Comparison of ENCODE assay signal across 15 cellular contexts in genomic region chr20:57441510-57442154, GRCh38. TPM values are rescaled to one million over a fixed set of nuclear protein-coding genes. Genes with fewer than 3 reads are reported as not detected.
A peak's percentile ranks its signal among the peaks of the same experiment; 100 is the strongest.
DNase-seq lines count a peak whose midpoint lies in the region; ATAC-seq, FAIRE-seq and TF ChIP-seq lines count a peak whose summit lies in the region.
"Had no signal": no experiment of that assay in that cellular context is flagged by ENCODE, and none has a peak within 500 bp of the region (broad histone marks: within the 10 kb centered on the region; RNA-seq: fewer than 3 reads in every experiment).

No MANE protein-coding gene starts in this region.

- peak overlapping the region; percentile 70; the same call in 1 of the 2 replicates for H3K27ac ChIP-seq in HUES6 (ENCODE audit: low read depth, low read length)
- H3K27ac ChIP-seq in H1 (ENCODE audit: low read depth, low read length): no peak overlapping the region
- H3K27ac ChIP-seq in stomach smooth muscle (ENCODE audit: low read length): peak overlapping the region; percentile 99

- no peak for FAIRE-seq in H1 (lab: Jason Lieb, UNC)
- FAIRE-seq: GM12891, small intestine had no signal

- no peak for TF ChIP-seq EP300 in H1 (IDR thresholded peaks at IDR 0.05; ENCODE audit: borderline replicate concordance in 1 of 2, low read depth in 2 of 2, low read length in 2 of 2)

- H3K27me3 ChIP-seq in HUES6 (ENCODE audit: control insufficient read depth, insufficient read depth, low read length) (no peaks in the 10 kb centered on the region), H1 (replicated peaks in 1 of 4; ENCODE audit: control insufficient read depth in 3 of 4, extremely low read depth in 1 of 4, insufficient read depth in 3 of 4, low read length in 3 of 4) (0 out of 7 replicates have a peak, but pooled peaks cover 0 to 3% (median 0%) of the 10 kb centered on the region in 4 experiments), stomach smooth muscle (ENCODE audit: control insufficient read depth in 1 of 2, insufficient read depth in 2 of 2, low read length in 2 of 2) (no peaks in the 10 kb centered on the region)
- H3K27me3 ChIP-seq: BE2C had no signal

- peaks cover 5% of the 10 kb centered on the region; the same call in 1 of the 2 replicates for H3K9me3 ChIP-seq in HUES6 (ENCODE audit: control insufficient read depth, insufficient read depth, low read depth, low read length)
- no peaks in the 10 kb centered on the region for H3K9me3 ChIP-seq in H1 (ENCODE audit: insufficient read depth in 2 of 2, low read depth in 1 of 2, low read length in 1 of 2)
- H3K9me3 ChIP-seq in stomach smooth muscle (ENCODE audit: control insufficient read depth in 2 of 2, low read length in 2 of 2): peaks cover 7 to 15% of the 10 kb centered on the region in 2 donors

- ATAC-seq in stimulated activated effector memory CD8-positive, alpha-beta T cell treated with anti-CD3 and anti-CD28 coated beads, Interleukin-12 subunit alpha, Interleukin-12 subunit beta, amount 100 ng/mL, for 72 hours: no peak
- no peak for ATAC-seq in natural killer cell
- ATAC-seq: activated CD8-positive, alpha-beta memory T cell treated with anti-CD3 and anti-CD28 coated beads, Interleukin-2, amount 10 ng/mL, durations not matched to agents 7 days and 5 days; activated naive CD8-positive, alpha-beta T cell treated with anti-CD3 and anti-CD28 coated beads, Interleukin-2, amount 50 U/mL, for 24 hours had no signal

- H2BK15ac ChIP-seq in H1 (ENCODE audit: low read length): no peak overlapping the region

- DNase-seq in H1 (ENCODE audit: low read depth in 1 of 2, low spot score in 2 of 2) (no peak), mesothelial cell of epicardium (ENCODE audit: low spot score in 2 of 2, unreplicated experiment in 2 of 2) (no peak), AG20443 (ENCODE audit: low spot score) (no peak), HK-2 (ENCODE audit: unreplicated experiment) (no peak), natural killer cell (no peak)
- DNase-seq in stimulated activated effector memory CD8-positive, alpha-beta T cell treated with anti-CD3 and anti-CD28 coated beads, Interleukin-12 subunit alpha, Interleukin-12 subunit beta, amount 100 ng/mL, for 72 hours (ENCODE audit: low spot score in 2 of 2): no peak
- DNase-seq: activated CD8-positive, alpha-beta memory T cell treated with anti-CD3 and anti-CD28 coated beads, Interleukin-2, amount 10 ng/mL, durations not matched to agents 7 days and 5 days; activated naive CD8-positive, alpha-beta T cell treated with anti-CD3 and anti-CD28 coated beads, Interleukin-2, amount 50 U/mL, for 24 hours; DMS79; effector CD4-positive, alpha-beta T cell; small intestine had no signal

- H4K8ac ChIP-seq in H1 (ENCODE audit: extremely low read depth, insufficient read depth, low read length): peak overlapping the region; percentile 51; the same call in 1 of the 2 replicates

- H3K23me2 ChIP-seq in H1 (ENCODE audit: low read depth, low read length): no peaks in the 10 kb centered on the region

- no peak overlapping the region for H3K4me2 ChIP-seq in H1 (ENCODE audit: insufficient read depth in 1 of 2, low read depth in 2 of 2, low read length in 2 of 2)

- H4K5ac ChIP-seq in H1 (ENCODE audit: insufficient read length, low read depth, low read length): no peak overlapping the region

- H3K9ac ChIP-seq in HUES6 (ENCODE audit: low read length) (peak overlapping the region; percentile 61), H1 (replicated peaks in 1 of 4; ENCODE audit: extremely low read depth in 1 of 4, low read depth in 3 of 4, low read length in 3 of 4) (no peak overlapping the region), stomach smooth muscle (ENCODE audit: low read length in 2 of 2) (peak overlapping the region; percentile 71 to 76)

- TF ChIP-seq CTCF in H1 (IDR thresholded peaks at IDR 0.05; ENCODE audit: control extremely low read depth in 1 of 3, insufficient read depth in 1 of 3, low read depth in 1 of 3, low read length in 3 of 3): no peak
- TF ChIP-seq CTCF in mesothelial cell of epicardium (IDR thresholded peaks at IDR 0.05; ENCODE audit: unreplicated experiment): no peak
- no peak for TF ChIP-seq CTCF in natural killer cell (IDR thresholded peaks at IDR 0.05)

- H2BK120ac ChIP-seq in H1 (replicated peaks; ENCODE audit: low read depth, low read length): no peak overlapping the region

- H3K9me3 Mint-ChIP-seq in mesothelial cell of epicardium (peaks cover 6% of the 10 kb centered on the region), natural killer cell (no peaks in the 10 kb centered on the region)
- H3K9me3 Mint-ChIP-seq in stimulated activated effector memory CD8-positive, alpha-beta T cell treated with anti-CD3 and anti-CD28 coated beads, Interleukin-12 subunit alpha, Interleukin-12 subunit beta, amount 100 ng/mL, for 72 hours: no peaks in the 10 kb centered on the region
- H3K9me3 Mint-ChIP-seq: activated naive CD8-positive, alpha-beta T cell treated with anti-CD3 and anti-CD28 coated beads, Interleukin-2, amount 50 U/mL, for 24 hours had no signal

- H3K23ac ChIP-seq in H1 (ENCODE audit: insufficient read length): no peak overlapping the region

- 90% methylated on average over 15 of the region's 16 CpGs; no CpG with 5 or more reads in 1 of the 2 experiments for WGBS in H1 (ENCODE audit: extremely low coverage in 1 of 2, insufficient coverage in 1 of 2, insufficient read length in 1 of 2, insufficient replicate concordance in 2 of 2, low coverage in 1 of 2, low lambda C conversion rate in 2 of 2, missing lambda C conversion rate in 1 of 2), 2 experiments

- H3K4ac ChIP-seq in H1 (replicated peaks; ENCODE audit: insufficient read length, low read depth, low read length): no peak overlapping the region

- TF ChIP-seq POLR2A in H1 (IDR thresholded peaks at IDR 0.05; ENCODE audit: control extremely low read depth in 1 of 2, low read depth in 2 of 2, low read length in 2 of 2): no peak

- peaks cover 6% of the 10 kb centered on the region for H3K4me1 Mint-ChIP-seq in mesothelial cell of epicardium
- peaks cover 11% of the 10 kb centered on the region for H3K4me1 Mint-ChIP-seq in stimulated activated effector memory CD8-positive, alpha-beta T cell treated with anti-CD3 and anti-CD28 coated beads, Interleukin-12 subunit alpha, Interleukin-12 subunit beta, amount 100 ng/mL, for 72 hours
- H3K4me1 Mint-ChIP-seq in natural killer cell: peaks cover 0 to 10% of the 10 kb centered on the region in 2 donors
- H3K4me1 Mint-ChIP-seq: activated CD8-positive, alpha-beta memory T cell treated with anti-CD3 and anti-CD28 coated beads, Interleukin-2, amount 10 ng/mL, durations not matched to agents 7 days and 5 days had no signal

- no peak overlapping the region for H3K4me3 Mint-ChIP-seq in mesothelial cell of epicardium
- no peak overlapping the region for H3K4me3 Mint-ChIP-seq in stimulated activated effector memory CD8-positive, alpha-beta T cell treated with anti-CD3 and anti-CD28 coated beads, Interleukin-12 subunit alpha, Interleukin-12 subunit beta, amount 100 ng/mL, for 72 hours
- no peak overlapping the region for H3K4me3 Mint-ChIP-seq in natural killer cell
- H3K4me3 Mint-ChIP-seq: activated CD8-positive, alpha-beta memory T cell treated with anti-CD3 and anti-CD28 coated beads, Interleukin-2, amount 10 ng/mL, durations not matched to agents 7 days and 5 days; activated naive CD8-positive, alpha-beta T cell treated with anti-CD3 and anti-CD28 coated beads, Interleukin-2, amount 50 U/mL, for 24 hours had no signal

- no peak for TF ChIP-seq RAD21 in H1 (IDR thresholded peaks at IDR 0.05 in 1 of 2, conservative IDR thresholded peaks at IDR 0.05 in 1 of 2; ENCODE audit: low read depth in 2 of 2, low read length in 2 of 2)

- H2BK5ac ChIP-seq in H1 (ENCODE audit: low read depth, low read length): no peak overlapping the region

- no peak overlapping the region for H3K18ac ChIP-seq in H1 (ENCODE audit: extremely low read depth, low read length)

- H2BK12ac ChIP-seq in H1 (ENCODE audit: low read depth, low read length): no peak overlapping the region

- H3K27ac Mint-ChIP-seq in mesothelial cell of epicardium (peak overlapping the region; percentile 14), natural killer cell (no peak overlapping the region)
- H3K27ac Mint-ChIP-seq in stimulated activated effector memory CD8-positive, alpha-beta T cell treated with anti-CD3 and anti-CD28 coated beads, Interleukin-12 subunit alpha, Interleukin-12 subunit beta, amount 100 ng/mL, for 72 hours: no peak overlapping the region
- H3K27ac Mint-ChIP-seq: activated CD8-positive, alpha-beta memory T cell treated with anti-CD3 and anti-CD28 coated beads, Interleukin-2, amount 10 ng/mL, durations not matched to agents 7 days and 5 days; activated naive CD8-positive, alpha-beta T cell treated with anti-CD3 and anti-CD28 coated beads, Interleukin-2, amount 50 U/mL, for 24 hours had no signal

- H3K79me2 ChIP-seq in H1 (ENCODE audit: control insufficient read depth in 1 of 2, insufficient read depth in 2 of 2, low read length in 2 of 2): no peaks in the 10 kb centered on the region

- H3K36me3 ChIP-seq in HUES6 (ENCODE audit: control insufficient read depth, insufficient read depth, low read length): no peaks in the 10 kb centered on the region
- no peaks in the 10 kb centered on the region for H3K36me3 ChIP-seq in H1 (ENCODE audit: control insufficient read depth in 2 of 4, insufficient read depth in 4 of 4, low read length in 3 of 4)
- H3K36me3 ChIP-seq in stomach smooth muscle (ENCODE audit: control insufficient read depth in 2 of 2, insufficient read depth in 2 of 2, low read length in 2 of 2): no peaks in the 10 kb centered on the region
- H3K36me3 ChIP-seq: BE2C had no signal

- H3K36me3 Mint-ChIP-seq in mesothelial cell of epicardium (no peaks in the 10 kb centered on the region), natural killer cell (no peaks in the 10 kb centered on the region)
- no peaks in the 10 kb centered on the region for H3K36me3 Mint-ChIP-seq in stimulated activated effector memory CD8-positive, alpha-beta T cell treated with anti-CD3 and anti-CD28 coated beads, Interleukin-12 subunit alpha, Interleukin-12 subunit beta, amount 100 ng/mL, for 72 hours

- no peak overlapping the region for H3K4me3 ChIP-seq in HUES6 (ENCODE audit: low read depth, low read length)
- no peak overlapping the region for H3K4me3 ChIP-seq in H1 (ENCODE audit: extremely low read depth in 1 of 4, insufficient read depth in 2 of 4, low read depth in 3 of 4, low read length in 4 of 4)
- peak overlapping the region in 1 of 2 donors; percentile 49 for H3K4me3 ChIP-seq in stomach smooth muscle (ENCODE audit: low read length in 2 of 2)

- peaks cover 18% of the 10 kb centered on the region; the same call in 1 of the 2 replicates for H3K4me1 ChIP-seq in HUES6 (ENCODE audit: control insufficient read depth, insufficient read depth, low read length)
- H3K4me1 ChIP-seq in H1 (replicated peaks in 1 of 4; ENCODE audit: control insufficient read depth in 3 of 4, insufficient read depth in 4 of 4, low read length in 3 of 4): peaks cover 0 to 16% (median 8%) of the 10 kb centered on the region in 4 experiments; a peak in 5 of 7 replicates
- H3K4me1 ChIP-seq in stomach smooth muscle (ENCODE audit: control insufficient read depth, insufficient read depth, low read length): peaks cover 89% of the 10 kb centered on the region

- POLR2A ChIA-PET in H1 (lab: Charles Lee; ENCODE audit: partially characterized antibody): interaction anchor here (0.7 to 1.8 kb wide), 3 partner anchors 32 to 58 kb away, joined by 3 to 7 read pairs (median 3); no protein-coding TSS in a partner anchor

- H2BK20ac ChIP-seq in H1 (ENCODE audit: low read length): no peak overlapping the region

- H4K91ac ChIP-seq in H1 (replicated peaks; ENCODE audit: insufficient read length, low read length): no peak overlapping the region

- no peak overlapping the region for H3K56ac ChIP-seq in H1 (replicated peaks; ENCODE audit: insufficient read length, low read depth, low read length)

- no peak overlapping the region for H2AK5ac ChIP-seq in H1 (ENCODE audit: low read depth, low read length)

- H3K27me3 Mint-ChIP-seq in mesothelial cell of epicardium (ENCODE audit: low read depth) (peaks cover 3% of the 10 kb centered on the region), natural killer cell (ENCODE audit: low read depth in 2 of 2) (no peaks in the 10 kb centered on the region)
- H3K27me3 Mint-ChIP-seq: activated naive CD8-positive, alpha-beta T cell treated with anti-CD3 and anti-CD28 coated beads, Interleukin-2, amount 50 U/mL, for 24 hours had no signal

- intact Hi-C loops in natural killer cell (cut with micrococcal nuclease): no loop called here

- H4K20me1 ChIP-seq in H1 (replicated peaks in 1 of 2; ENCODE audit: control insufficient read depth in 1 of 2, insufficient read depth in 2 of 2, low read length in 2 of 2): no peaks in the 10 kb centered on the region

- H2AFZ ChIP-seq in H1 (ENCODE audit: low read length): 0 out of 2 replicates have a peak overlapping the region, but pooled peaks have one; percentile 36

- CTCF ChIA-PET in H1 (lab: Charles Lee; ENCODE audit: partially characterized antibody): interaction anchor here (0.7 to 2.3 kb wide), 6 partner anchors 12 to 75 kb away, joined by 3 to 5 read pairs (median 4); no protein-coding TSS in a partner anchor

- no peak overlapping the region for H3K14ac ChIP-seq in H1 (ENCODE audit: insufficient read length)

- H3K79me1 ChIP-seq in H1 (ENCODE audit: low read depth, low read length): no peaks in the 10 kb centered on the region; the same call in 1 of the 2 replicates

RNA-seq across cellular contexts. Expression of gene RBM38, which starts 50.4 kb away (rescaled TPM):
- total RNA-seq in H1 (2021; fragmentation: NEBNext Ultra II Directional; extraction: Animal tissue kit (Norgen Biotek cat#: 25700)): 57.7 and 60.1 TPM in 2 replicates
- 109 and 131 TPM in 2 replicates for polyA plus RNA-seq in H1 (2011; rRNA removed)
- 71.9 TPM for polyA plus RNA-seq in H1 (2011; cell fraction: cytosol; rRNA removed)
- polyA plus RNA-seq in H1 (2011; cell fraction: nucleus; rRNA removed): 75.2 TPM
- 32.3 to 58.0 TPM (median 56.1 TPM) in 4 replicates for polyA plus RNA-seq in H1 (2012, experiment 1 of 2)
- polyA plus RNA-seq in H1 (2012, experiment 2 of 2): 61.6 TPM
- polyA plus RNA-seq in H1 (2013, experiment 1 of 2): 53.7 TPM
- polyA plus RNA-seq in H1 (2013, experiment 2 of 2): 52.7 TPM
- 16.3 and 19.0 TPM in 2 replicates for polyA minus RNA-seq in H1 (2011; rRNA and poly(A)+ RNA removed)
- 49.0 TPM for polyA minus RNA-seq in H1 (2011; cell fraction: cytosol; rRNA and poly(A)+ RNA removed)
- 23.7 TPM for polyA minus RNA-seq in H1 (2011; cell fraction: nucleus; rRNA and poly(A)+ RNA removed)
- total RNA-seq in mesothelial cell of epicardium: 23.8 to 25.6 TPM (median 25.3 TPM) in 3 replicates
- 100 to 1,000 TPM; 217 to 392 (median 264) TPM for total RNA-seq in natural killer cell

Comparison
In these comparisons a context has a peak if more than half of its experiments do, and no peak if none do; other contexts are left out.
1. H3K9ac ChIP-seq: peak in HUES6 (single experiment) and stomach smooth muscle (2 of 2); none in H1 (0 of 4).